19 cellular contexts compared by ENCODE assay signal in the genomic region with DNA sequence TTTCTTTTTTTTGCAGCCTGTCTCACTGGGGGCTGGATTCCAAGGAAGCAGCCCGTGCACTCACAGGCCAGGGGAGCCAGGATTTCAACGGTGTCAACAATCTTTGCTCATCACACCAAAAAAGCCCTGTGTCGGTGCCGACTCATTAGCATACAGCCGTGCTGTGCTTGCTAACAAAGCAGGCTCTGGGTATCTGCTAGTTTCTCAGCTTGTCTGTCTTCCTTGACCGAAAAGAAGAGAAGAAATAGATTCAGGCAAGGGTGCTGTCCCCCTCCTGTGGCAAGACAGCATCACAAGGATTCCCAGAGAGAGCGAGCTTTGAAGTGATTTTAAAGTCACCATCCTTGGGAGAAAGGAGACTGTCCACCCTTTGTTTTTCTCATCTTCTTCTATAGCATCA.
A peak's percentile ranks its signal among the peaks of the same experiment; 100 is the strongest.
DNase-seq lines count a peak whose midpoint lies in the region; FAIRE-seq and TF ChIP-seq lines count a peak whose summit lies in the region.
"Had no signal": no experiment of that assay in that cellular context is flagged by ENCODE, and none has a peak within 500 bp of the region (broad histone marks: within the 10 kb centered on the region; RNA-seq: fewer than 3 reads in every experiment).

No MANE protein-coding gene starts in this region.

- no peaks in the 10 kb centered on the region; the same call in 1 of the 2 replicates for H3K23me2 ChIP-seq in H1 (ENCODE audit: low read depth, low read length)

- no peak overlapping the region for H4K91ac ChIP-seq in H1 (replicated peaks; ENCODE audit: insufficient read length, low read length)

- FAIRE-seq in H1 (lab: Jason Lieb, UNC): no peak

- no peak overlapping the region for H3K14ac ChIP-seq in H1 (ENCODE audit: insufficient read length)

- H3K27me3 ChIP-seq in H1 (replicated peaks in 1 of 4; ENCODE audit: control insufficient read depth in 3 of 4, extremely low read depth in 1 of 4, insufficient read depth in 3 of 4, low read length in 3 of 4): no peaks in the 10 kb centered on the region; a peak in 1 of 7 replicates

- H3K27ac ChIP-seq in H1 (ENCODE audit: low read depth, low read length): no peak overlapping the region
- H3K27ac ChIP-seq: skin epidermis had no signal

- no peak overlapping the region for H2BK120ac ChIP-seq in H1 (replicated peaks; ENCODE audit: low read depth, low read length)

- TF ChIP-seq CTCF in HFFc6 (IDR thresholded peaks at IDR 0.05): no peak
- TF ChIP-seq CTCF in H1 (IDR thresholded peaks at IDR 0.05; ENCODE audit: control extremely low read depth in 1 of 3, insufficient read depth in 1 of 3, low read depth in 1 of 3, low read length in 3 of 3): peak in 1 of 3 experiments; percentile 25; a peak in 1 of 4 replicates
- no peak for TF ChIP-seq CTCF in GM13976 (IDR thresholded peaks at IDR 0.05; ENCODE audit: borderline replicate concordance, control extremely low read depth, extremely low read depth, insufficient read depth, missing control alignments)

- no peak overlapping the region for H2BK20ac ChIP-seq in H1 (ENCODE audit: low read length)

- H3K9ac ChIP-seq in H1 (replicated peaks in 1 of 4; ENCODE audit: extremely low read depth in 1 of 4, low read depth in 3 of 4, low read length in 3 of 4): no peak overlapping the region

- CTCF ChIA-PET in H1 (lab: Charles Lee; ENCODE audit: partially characterized antibody): interaction anchor here (0.6 to 1.0 kb wide), 2 partner anchors 15 to 316 kb away, joined by 3 to 7 read pairs; no protein-coding TSS in a partner anchor

- peak overlapping the region; percentile 41; the same call in 1 of the 2 replicates for H3K27ac Mint-ChIP-seq in HFFc6
- no peak overlapping the region for H3K27ac Mint-ChIP-seq in immature natural killer cell
- H3K27ac Mint-ChIP-seq: activated CD4-positive, alpha-beta T cell treated with anti-CD3 and anti-CD28 coated beads for 36 hours; CD4-positive, alpha-beta T cell; stimulated activated naive CD8-positive, alpha-beta T cell treated with anti-CD3 and anti-CD28 coated beads, Interleukin-15, Interleukin-2, amounts not matched to agents 100 ng/mL and 50 ng/mL, for 24 hours had no signal

- WGBS in H1 (ENCODE audit: extremely low coverage in 1 of 2, insufficient coverage in 1 of 2, insufficient read length in 1 of 2, insufficient replicate concordance in 2 of 2, low coverage in 1 of 2, low lambda C conversion rate in 2 of 2, missing lambda C conversion rate in 1 of 2), 2 experiments: 31% methylated on average over 7 of the region's 7 CpGs; no CpG with 5 or more reads in 1 of the 2 experiments

- no peak overlapping the region for H2AK5ac ChIP-seq in H1 (ENCODE audit: low read depth, low read length)

- TF ChIP-seq POLR2A in H1 (IDR thresholded peaks at IDR 0.05; ENCODE audit: control extremely low read depth in 1 of 2, low read depth in 2 of 2, low read length in 2 of 2): no peak

- no peak overlapping the region for H3K23ac ChIP-seq in H1 (ENCODE audit: insufficient read length)

- H2BK15ac ChIP-seq in H1 (ENCODE audit: low read length): no peak overlapping the region

- no peak overlapping the region for H2BK5ac ChIP-seq in H1 (ENCODE audit: low read depth, low read length)

- H3K79me2 ChIP-seq in H1 (ENCODE audit: control insufficient read depth in 1 of 2, insufficient read depth in 2 of 2, low read length in 2 of 2): no peaks in the 10 kb centered on the region

- no peaks in the 10 kb centered on the region for H4K20me1 ChIP-seq in H1 (replicated peaks in 1 of 2; ENCODE audit: control insufficient read depth in 1 of 2, insufficient read depth in 2 of 2, low read length in 2 of 2)

- H3K27me3 Mint-ChIP-seq in HFFc6 (ENCODE audit: insufficient read depth) (peaks cover 1% of the 10 kb centered on the region; the same call in 1 of the 2 replicates), immature natural killer cell (ENCODE audit: low read depth in 3 of 3) (no peaks in the 10 kb centered on the region)
- H3K27me3 Mint-ChIP-seq: activated CD4-positive, alpha-beta T cell treated with anti-CD3 and anti-CD28 coated beads for 36 hours; CD4-positive, alpha-beta T cell; stimulated activated naive CD8-positive, alpha-beta T cell treated with anti-CD3 and anti-CD28 coated beads, Interleukin-15, Interleukin-2, amounts not matched to agents 100 ng/mL and 50 ng/mL, for 24 hours had no signal

- no peaks in the 10 kb centered on the region for H3K79me1 ChIP-seq in H1 (ENCODE audit: low read depth, low read length)

- in situ Hi-C loops in GM13976 (cut with MboI; ENCODE audit: low sequenced_read_pairs, unreplicated experiment): no loop called here

- no peaks in the 10 kb centered on the region for H3K36me3 Mint-ChIP-seq in HFFc6 (ENCODE audit: low read depth)
- no peaks in the 10 kb centered on the region for H3K36me3 Mint-ChIP-seq in immature natural killer cell

- peaks cover 15 to 37% (median 25%) of the 10 kb centered on the region in 4 experiments for H3K4me1 ChIP-seq in H1 (replicated peaks in 1 of 4; ENCODE audit: control insufficient read depth in 3 of 4, insufficient read depth in 4 of 4, low read length in 3 of 4)

- DNase-seq in HFFc6 (no peak), NCI-H774 (lab: John Stamatoyannopoulos, UW) (peak; percentile 18), H1 (ENCODE audit: low read depth in 1 of 2, low spot score in 2 of 2) (no peak), superior temporal gyrus (ENCODE audit: extremely low spot score) (peak; percentile 72), NCI-H345 (lab: John Stamatoyannopoulos, UW) (no peak), immature natural killer cell (no peak), GM13976 (ENCODE audit: low spot score) (no peak)
- DNase-seq: activated CD4-positive, alpha-beta T cell treated with anti-CD3 and anti-CD28 coated beads for 36 hours; activated naive CD4-positive, alpha-beta T cell treated with anti-CD3 and anti-CD28 coated beads, Interleukin-2, amount 50 U/mL, for 16 hours; activated T-cell treated with anti-CD3 and anti-CD28 coated beads for 4 hours; CD4-positive, alpha-beta T cell; foreskin melanocyte; GF-D8; KBM-7; NK-92 treated with Interleukin-12 subunit alpha and Interleukin-12 subunit beta, amount 100 ng/mL, for 24 hours; SHP77 treated with DMSO at 0.1 percent for 48 hours; T-helper 2 cell had no signal

- no peak overlapping the region for H2AFZ ChIP-seq in H1 (ENCODE audit: low read length)

- H3K4me3 Mint-ChIP-seq in HFFc6 (peak overlapping the region; percentile 27; the same call in 1 of the 2 replicates), immature natural killer cell (no peak overlapping the region)
- H3K4me3 Mint-ChIP-seq: activated CD4-positive, alpha-beta T cell treated with anti-CD3 and anti-CD28 coated beads for 36 hours; CD4-positive, alpha-beta T cell; stimulated activated naive CD8-positive, alpha-beta T cell treated with anti-CD3 and anti-CD28 coated beads, Interleukin-15, Interleukin-2, amounts not matched to agents 100 ng/mL and 50 ng/mL, for 24 hours had no signal

- H3K56ac ChIP-seq in H1 (replicated peaks; ENCODE audit: insufficient read length, low read depth, low read length): no peak overlapping the region

- no peak overlapping the region for H2BK12ac ChIP-seq in H1 (ENCODE audit: low read depth, low read length)

- H3K4me2 ChIP-seq in H1 (ENCODE audit: insufficient read depth in 1 of 2, low read depth in 2 of 2, low read length in 2 of 2): peak overlapping the region; percentile 5 to 27; a peak in 1 of 4 replicates

- no peaks in the 10 kb centered on the region for H3K36me3 ChIP-seq in H1 (ENCODE audit: control insufficient read depth in 2 of 4, insufficient read depth in 4 of 4, low read length in 3 of 4)

- TF ChIP-seq RAD21 in H1 (IDR thresholded peaks at IDR 0.05 in 1 of 2, conservative IDR thresholded peaks at IDR 0.05 in 1 of 2; ENCODE audit: low read depth in 2 of 2, low read length in 2 of 2): peak; percentile 44 to 55; a peak in 3 of 4 replicates

- H3K4ac ChIP-seq in H1 (replicated peaks; ENCODE audit: insufficient read length, low read depth, low read length): no peak overlapping the region

- POLR2A ChIA-PET in H1 (lab: Charles Lee; ENCODE audit: partially characterized antibody): no interaction called here

- H3K4me1 Mint-ChIP-seq in HFFc6 (ENCODE audit: low read depth) (peaks cover 43% of the 10 kb centered on the region), immature natural killer cell (peaks cover 10 to 14% of the 10 kb centered on the region in 2 donors)

- TF ChIP-seq EP300 in H1 (IDR thresholded peaks at IDR 0.05; ENCODE audit: borderline replicate concordance in 1 of 2, low read depth in 2 of 2, low read length in 2 of 2): no peak

- no peak overlapping the region; a peak in 1 of 8 replicates for H3K4me3 ChIP-seq in H1 (ENCODE audit: extremely low read depth in 1 of 4, insufficient read depth in 2 of 4, low read depth in 3 of 4, low read length in 4 of 4)
- H3K4me3 ChIP-seq: skin epidermis had no signal

- H3K9me3 ChIP-seq in H1 (ENCODE audit: insufficient read depth in 2 of 2, low read depth in 1 of 2, low read length in 1 of 2): no peaks in the 10 kb centered on the region

- H3K18ac ChIP-seq in H1 (ENCODE audit: extremely low read depth, low read length): no peak overlapping the region

- H3K9me3 Mint-ChIP-seq in HFFc6: no peaks in the 10 kb centered on the region
- no peaks in the 10 kb centered on the region for H3K9me3 Mint-ChIP-seq in immature natural killer cell
- H3K9me3 Mint-ChIP-seq: CD4-positive, alpha-beta T cell; stimulated activated naive CD8-positive, alpha-beta T cell treated with anti-CD3 and anti-CD28 coated beads, Interleukin-15, Interleukin-2, amounts not matched to agents 100 ng/mL and 50 ng/mL, for 24 hours had no signal

- H4K8ac ChIP-seq in H1 (ENCODE audit: extremely low read depth, insufficient read depth, low read length): no peak overlapping the region

- no peak overlapping the region for H4K5ac ChIP-seq in H1 (ENCODE audit: insufficient read length, low read depth, low read length)

TF ChIP-seq in H1, 55 proteins besides CTCF, POLR2A, EP300 and RAD21 (continues in another document):
- TF ChIP-seq CBX8 (IDR thresholded peaks at IDR 0.05; ENCODE audit: borderline replicate concordance, low read depth, low read length) (no peak), SIN3A (conservative IDR thresholded peaks at IDR 0.05 in 1 of 2, IDR thresholded peaks at IDR 0.05 in 1 of 2; ENCODE audit: low read depth in 1 of 2, low read length in 2 of 2) (no peak), CBX5 (IDR thresholded peaks at IDR 0.05; ENCODE audit: low read depth, low read length) (no peak), TAF7 (optimal IDR thresholded peaks at IDR 0.05; ENCODE audit: borderline replicate concordance, low read depth, low read length) (no peak), SP1 (IDR thresholded peaks at IDR 0.05; ENCODE audit: low read depth, low read length) (no peak), GTF2F1 (IDR thresholded peaks at IDR 0.05; ENCODE audit: borderline replicate concordance, low read depth, low read length) (no peak), KDM4A (IDR thresholded peaks at IDR 0.05; ENCODE audit: low read depth, low read length, severe bottlenecking) (no peak), JUN (IDR thresholded peaks at IDR 0.05; ENCODE audit: low read depth, low read length) (no peak), KDM1A (IDR thresholded peaks at IDR 0.05; ENCODE audit: borderline replicate concordance, low read length) (no peak), CTBP2 (IDR thresholded peaks at IDR 0.05; ENCODE audit: borderline replicate concordance, insufficient read depth, insufficient read length, low read length) (no peak), BACH1 (IDR thresholded peaks at IDR 0.05; ENCODE audit: low read length) (no peak)

Comparison
In these comparisons a context has a peak if more than half of its experiments do, and no peak if none do; other contexts are left out.
1. DNase-seq: peak in NCI-H774 (single experiment) and superior temporal gyrus (single experiment); none in HFFc6 (single experiment), H1 (0 of 2), NCI-H345 (single experiment), immature natural killer cell (0 of 3) and GM13976 (single experiment).